8 cellular contexts compared by ENCODE assay signal in the genomic region with DNA sequence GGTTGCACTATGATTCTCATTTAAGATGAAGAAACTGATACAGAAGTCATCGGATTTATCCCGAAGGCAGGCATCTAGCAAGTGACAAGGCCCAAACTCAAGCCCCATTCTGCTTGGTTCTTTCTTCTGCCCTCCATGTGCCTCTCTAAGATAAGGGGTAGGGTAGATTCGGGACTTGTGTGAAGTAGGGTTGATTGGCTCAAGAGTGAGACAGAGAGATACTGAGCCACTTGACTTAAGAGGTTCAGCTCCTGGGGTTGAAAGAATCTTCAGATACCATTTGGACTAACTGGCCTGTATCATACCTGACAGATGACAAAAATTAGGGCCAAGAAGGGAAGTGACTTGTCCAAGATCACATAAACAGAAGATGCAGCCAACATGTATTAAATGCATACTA. TPM values are rescaled to one million over a fixed set of nuclear protein-coding genes. Genes with fewer than 3 reads are reported as not detected.
DNase-seq lines count a peak whose midpoint lies in the region; ATAC-seq and TF ChIP-seq lines count a peak whose summit lies in the region.

No MANE protein-coding gene starts in this region.

- no peaks in the 10 kb centered on the region; a peak in 1 of 22 replicates for H4K20me1 ChIP-seq in BLaER1 treated with 17β-estradiol and CSF1 and Interleukin-3, amounts not matched to agents 10 nM and 100 nM

- peak overlapping the region; percentile 78 to 97 (median 90) for H3K4me3 ChIP-seq in BLaER1 treated with 17β-estradiol and CSF1 and Interleukin-3, amounts not matched to agents 10 nM and 100 nM
- peak overlapping the region; percentile 93 for H3K4me3 ChIP-seq in MG63
- H3K4me3 ChIP-seq in dorsolateral prefrontal cortex = peak overlapping the region; percentile 72 to 99 (median 93)

- peak overlapping the region; percentile 87 to 92 (median 89) for H3K4me3 Mint-ChIP-seq in nephron

- H3K4me2 ChIP-seq in BLaER1 treated with 17β-estradiol and CSF1 and Interleukin-3, amounts not matched to agents 10 nM and 100 nM = peak overlapping the region; percentile 76 to 98 (median 88)

- H3K9me3 Mint-ChIP-seq in nephron = no peaks in the 10 kb centered on the region

- intact Hi-C loops in dorsolateral prefrontal cortex (cut with DNase I) = no loop called here

- peaks cover 20% of the 10 kb centered on the region for H3K4me1 Mint-ChIP-seq in nephron

- no peaks in the 10 kb centered on the region for H3K27me3 ChIP-seq in BLaER1 treated with 17β-estradiol and CSF1 and Interleukin-3, amounts not matched to agents 10 nM and 100 nM
- H3K27me3 ChIP-seq in MG63 (no peaks in the 10 kb centered on the region), dorsolateral prefrontal cortex (no peaks in the 10 kb centered on the region)

- no peak for ATAC-seq in HG03378 (IDR thresholded peaks at IDR 0.05; ENCODE audit: unreplicated experiment)
- ATAC-seq in GM18861 (IDR thresholded peaks at IDR 0.05; ENCODE audit: unreplicated experiment) = no peak
- no peak for ATAC-seq in GM21786 (IDR thresholded peaks at IDR 0.05; ENCODE audit: unreplicated experiment)

- DNase-seq in MG63 (no peak), dorsolateral prefrontal cortex (no peak), NOMO-1 treated with DMSO at 0.1 percent for 48 hours (lab: John Stamatoyannopoulos, UW; ENCODE audit: unreplicated experiment) (no peak)

- peak overlapping the region; percentile 86 to 97 (median 92) for H3K9ac ChIP-seq in BLaER1 treated with 17β-estradiol and CSF1 and Interleukin-3, amounts not matched to agents 10 nM and 100 nM

- TF ChIP-seq CTCF in dorsolateral prefrontal cortex (IDR thresholded peaks at IDR 0.05 in 54 of 56, conservative IDR thresholded peaks at IDR 0.05 in 2 of 56; ENCODE audit: low read depth in 1 of 56, partially characterized antibody in 56 of 56) (no peak), nephron (IDR thresholded peaks at IDR 0.05; ENCODE audit: unreplicated experiment in 3 of 3) (no peak)

- peaks cover 8% of the 10 kb centered on the region for H3K36me3 Mint-ChIP-seq in nephron (ENCODE audit: low read depth)

- H3K36me3 ChIP-seq in BLaER1 treated with 17β-estradiol and CSF1 and Interleukin-3, amounts not matched to agents 10 nM and 100 nM = peaks cover 19 to 35% (median 23%) of the 10 kb centered on the region in 11 experiments
- no peaks in the 10 kb centered on the region; the same call in none of the 2 replicates for H3K36me3 ChIP-seq in MG63

- H3K9me3 ChIP-seq in BLaER1 treated with 17β-estradiol and CSF1 and Interleukin-3, amounts not matched to agents 10 nM and 100 nM (replicated peaks in 1 of 11) = no peaks in the 10 kb centered on the region
- no peaks in the 10 kb centered on the region for H3K9me3 ChIP-seq in MG63

- no peaks in the 10 kb centered on the region for H3K27me3 Mint-ChIP-seq in nephron (ENCODE audit: low read depth)

- peak overlapping the region; percentile 85 to 96 (median 91); a peak in 21 of 22 replicates for H3K27ac ChIP-seq in BLaER1 treated with 17β-estradiol and CSF1 and Interleukin-3, amounts not matched to agents 10 nM and 100 nM
- H3K27ac ChIP-seq in dorsolateral prefrontal cortex = peak overlapping the region in 13 of 59 donors; percentile 79 to 94 (median 89)

- H3K4me1 ChIP-seq in BLaER1 treated with 17β-estradiol and CSF1 and Interleukin-3, amounts not matched to agents 10 nM and 100 nM = peaks cover 22 to 46% (median 33%) of the 10 kb centered on the region in 10 experiments

- H3K27ac Mint-ChIP-seq in nephron = peak overlapping the region; percentile 96 to 98 (median 98)

RNA-seq across cellular contexts. Expression of a gene that starts 0.9 kb away (rescaled TPM):
- total RNA-seq in MG63 (2014; rRNA removed; shearing (Covaris generic); ENCODE audit: low replicate concordance) = 3.9 and 17.4 TPM in 2 replicates
- total RNA-seq in dorsolateral prefrontal cortex = 10 to 100 TPM in 118 of 120 experiments, 1 to 10 TPM in 2; 8.0 to 22.2 (median 15.5) TPM

RNA-seq across cellular contexts. Expression of a gene that starts 31.7 kb away (rescaled TPM):
- 3.2 and 6.8 TPM in 2 replicates for total RNA-seq in MG63 (2014; rRNA removed; shearing (Covaris generic); ENCODE audit: low replicate concordance)
- total RNA-seq in dorsolateral prefrontal cortex = 10 to 100 TPM in 106 of 120 experiments, 1 to 10 TPM in 14; 6.1 to 36.1 (median 14.7) TPM
